2 cellular contexts compared by ENCODE assay signal in genomic region chr11:108937756-108938155, GRCh38.
TF ChIP-seq lines count a peak whose summit lies in the region.

No MANE protein-coding gene starts in this region.

TF ChIP-seq in HepG2, 621 proteins besides CTCF, POLR2A, EP300 and RAD21:
- TF ChIP-seq ZNF577 (CRISPR knock-in tag; IDR thresholded peaks at IDR 0.05; ENCODE audit: borderline replicate concordance, low read depth) (no peak), GLI4 (CRISPR knock-in tag; IDR thresholded peaks at IDR 0.05; ENCODE audit: borderline replicate concordance) (no peak), KLF11 (CRISPR knock-in tag; IDR thresholded peaks at IDR 0.05) (no peak), PREB (CRISPR knock-in tag; IDR thresholded peaks at IDR 0.05) (no peak), ARID5B (CRISPR knock-in tag; IDR thresholded peaks at IDR 0.05) (no peak), MAFF (IDR thresholded peaks at IDR 0.05; ENCODE audit: low read depth, low read length) (0 out of 2 replicates have a peak, but pooled peaks have one; percentile 25), PHF20 (CRISPR knock-in tag; IDR thresholded peaks at IDR 0.05) (no peak), SIN3B (IDR thresholded peaks at IDR 0.05; ENCODE audit: low read length) (no peak), RCOR2 (CRISPR knock-in tag; IDR thresholded peaks at IDR 0.05) (no peak), HOXA9 (CRISPR knock-in tag; IDR thresholded peaks at IDR 0.05; ENCODE audit: borderline replicate concordance) (no peak), MAFK (conservative IDR thresholded peaks at IDR 0.05 in 1 of 2, IDR thresholded peaks at IDR 0.05 in 1 of 2; ENCODE audit: low read length in 2 of 2) (peak in 1 of 2 experiments; percentile 59; a peak in 3 of 4 replicates), ZNF20 (CRISPR knock-in tag; IDR thresholded peaks at IDR 0.05) (no peak), ZNF629 (CRISPR knock-in tag; conservative IDR thresholded peaks at IDR 0.05) (no peak), TOPORS (CRISPR knock-in tag; IDR thresholded peaks at IDR 0.05) (no peak), ZNF850 (CRISPR knock-in tag; conservative IDR thresholded peaks at IDR 0.05) (no peak)
- TF ChIP-seq, protein P1, sequence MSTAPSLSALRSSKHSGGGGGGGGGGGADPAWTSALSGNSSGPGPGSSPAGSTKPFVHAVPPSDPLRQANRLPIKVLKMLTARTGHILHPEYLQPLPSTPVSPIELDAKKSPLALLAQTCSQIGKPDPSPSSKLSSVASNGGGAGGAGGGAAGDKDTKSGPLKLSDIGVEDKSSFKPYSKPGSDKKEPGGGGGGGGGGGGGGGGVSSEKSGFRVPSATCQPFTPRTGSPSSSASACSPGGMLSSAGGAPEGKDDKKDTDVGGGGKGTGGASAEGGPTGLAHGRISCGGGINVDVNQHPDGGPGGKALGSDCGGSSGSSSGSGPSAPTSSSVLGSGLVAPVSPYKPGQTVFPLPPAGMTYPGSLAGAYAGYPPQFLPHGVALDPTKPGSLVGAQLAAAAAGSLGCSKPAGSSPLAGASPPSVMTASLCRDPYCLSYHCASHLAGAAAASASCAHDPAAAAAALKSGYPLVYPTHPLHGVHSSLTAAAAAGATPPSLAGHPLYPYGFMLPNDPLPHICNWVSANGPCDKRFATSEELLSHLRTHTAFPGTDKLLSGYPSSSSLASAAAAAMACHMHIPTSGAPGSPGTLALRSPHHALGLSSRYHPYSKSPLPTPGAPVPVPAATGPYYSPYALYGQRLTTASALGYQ (CRISPR knock-in tag; IDR thresholded peaks at IDR 0.05): no peak
TF ChIP-seq in HepG2: peak in this region for 2.

TF ChIP-seq in IMR-90, 13 proteins besides CTCF, POLR2A, EP300 and RAD21:
- TF ChIP-seq MAFK (IDR thresholded peaks at IDR 0.05; ENCODE audit: low read depth, low read length): peak; percentile 57
- TF ChIP-seq SMC3 (IDR thresholded peaks at IDR 0.05; ENCODE audit: low read depth, low read length): no peak
- no peak for TF ChIP-seq CHD1 (IDR thresholded peaks at IDR 0.05; ENCODE audit: low read depth, low read length)
- TF ChIP-seq MXI1 (IDR thresholded peaks at IDR 0.05; ENCODE audit: borderline replicate concordance, low read depth, low read length): no peak
